ENCODE assay signal across 2 cellular contexts in the genomic region with DNA sequence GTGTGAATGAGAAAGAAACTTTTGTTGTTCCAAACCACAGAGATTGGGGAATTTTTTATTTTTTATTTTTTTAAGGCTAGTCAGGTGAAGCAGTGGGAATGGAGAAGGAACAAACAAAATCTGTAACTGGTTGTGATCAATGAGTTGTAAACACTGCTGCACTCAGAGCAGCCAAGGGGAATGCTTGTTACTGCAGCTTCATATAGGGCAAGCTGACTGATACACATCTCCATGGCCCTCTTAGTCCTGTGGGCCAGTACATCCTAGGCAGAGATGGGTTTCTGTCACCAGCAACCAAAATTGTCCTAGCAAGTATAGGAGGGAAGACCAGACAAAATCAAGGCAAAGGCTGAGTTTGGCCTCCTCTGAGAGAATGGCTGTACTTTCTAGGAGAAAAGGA.
TF ChIP-seq lines count a peak whose summit lies in the region.

No MANE protein-coding gene starts in this region.

TF ChIP-seq in HepG2, 621 proteins besides CTCF, POLR2A, EP300 and RAD21:
- no peak for TF ChIP-seq ZNF713 (CRISPR knock-in tag; IDR thresholded peaks at IDR 0.05)
- TF ChIP-seq ZMYM3 (CRISPR knock-in tag; IDR thresholded peaks at IDR 0.05) = peak; percentile 28; the same call in 1 of the 2 replicates
- TF ChIP-seq RBAK (CRISPR knock-in tag; IDR thresholded peaks at IDR 0.05) = peak; percentile 99
- peak; percentile 95 for TF ChIP-seq ZNF12 (CRISPR knock-in tag; IDR thresholded peaks at IDR 0.05)
- no peak for TF ChIP-seq ZBTB7B (CRISPR knock-in tag; IDR thresholded peaks at IDR 0.05)

TF ChIP-seq in H1, 55 proteins besides CTCF, POLR2A, EP300 and RAD21:
- TF ChIP-seq KDM1A (IDR thresholded peaks at IDR 0.05; ENCODE audit: borderline replicate concordance, low read length) (0 out of 2 replicates have a peak, but pooled peaks have one; percentile 46), RNF2 (IDR thresholded peaks at IDR 0.05; ENCODE audit: borderline replicate concordance, low read depth, low read length, missing control alignments, poor library complexity, severe bottlenecking) (no peak)
